Comparison of ENCODE assay signal across 21 cellular contexts in the genomic region with DNA sequence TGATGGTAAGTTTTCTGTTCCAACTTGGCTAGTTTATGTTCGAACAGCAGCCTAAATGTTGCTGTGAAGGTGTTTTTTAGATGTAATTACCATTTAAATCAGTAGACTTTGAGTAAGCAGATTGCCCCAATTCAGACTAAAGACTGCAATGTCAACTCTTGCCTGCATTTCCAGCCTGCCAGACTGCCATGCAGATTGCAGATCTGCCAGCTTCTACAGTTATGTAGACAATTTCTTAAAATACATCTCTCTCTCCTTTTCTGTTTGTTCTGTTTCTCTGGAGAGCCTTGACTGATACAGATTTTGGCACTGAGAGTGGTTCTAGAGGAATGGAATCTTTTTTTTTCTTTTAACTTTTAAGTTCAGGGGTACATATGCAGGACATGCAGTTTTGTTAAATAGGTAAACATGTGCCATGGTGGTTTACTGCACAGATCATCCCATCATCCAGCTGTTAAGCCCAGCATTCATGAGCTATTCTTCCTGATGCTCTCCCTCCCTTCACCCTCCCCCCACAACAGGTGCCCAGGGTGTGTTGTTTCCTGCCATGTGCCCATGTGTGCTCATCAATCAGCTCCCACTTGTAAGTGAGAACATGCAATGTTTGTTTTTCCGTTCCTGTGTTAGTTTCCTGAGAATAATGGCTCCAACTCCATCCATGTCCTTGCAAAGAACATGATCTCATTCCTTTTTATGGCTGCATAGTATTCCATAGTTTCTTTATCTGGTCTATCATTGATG.
"Had no signal": no experiment of that assay in that cellular context is flagged by ENCODE, and none has a peak within 500 bp of the region (broad histone marks: within the 10 kb centered on the region; RNA-seq: fewer than 3 reads in every experiment).

No MANE protein-coding gene starts in this region.

- H3K9me3 ChIP-seq: colonic mucosa, gastrocnemius medialis, psoas muscle, sigmoid colon, spleen, testis, tibial artery, upper lobe of left lung had no signal

- H3K4me3 ChIP-seq: colonic mucosa, gastrocnemius medialis, lung, psoas muscle, sigmoid colon, skin epidermis, spleen, testis, tibial artery, upper lobe of left lung had no signal

- DNase-seq: colonic mucosa; effector CD8-positive, alpha-beta T cell; endodermal cell; foreskin fibroblast; gastrocnemius medialis; head of caudate nucleus; kidney; naive B cell; psoas muscle; right cardiac atrium; sigmoid colon; spleen; stimulated activated CD4-positive, alpha-beta T cell treated with anti-CD3 and anti-CD28 coated beads, Interleukin-4, amount 100 ng/mL, for 4 hours; stimulated activated naive CD8-positive, alpha-beta T cell treated with anti-CD3 and anti-CD28 coated beads, Interleukin-15, Interleukin-2, amounts not matched to agents 100 U/mL and 50 U/mL, for 24 hours; substantia nigra; testis; tibial artery; upper lobe of left lung had no signal

- H3K4me1 ChIP-seq: colonic mucosa, gastrocnemius medialis, psoas muscle, testis, tibial artery, upper lobe of left lung had no signal

- H3K27ac ChIP-seq: colonic mucosa, epithelial cell of prostate, gastrocnemius medialis, psoas muscle, sigmoid colon, skin epidermis, spleen, testis, tibial artery, upper lobe of left lung had no signal

- H3K27me3 ChIP-seq: colonic mucosa, gastrocnemius medialis, sigmoid colon, spleen, testis, tibial artery, upper lobe of left lung had no signal

- H3K36me3 ChIP-seq: colonic mucosa, gastrocnemius medialis, sigmoid colon, spleen, tibial artery, upper lobe of left lung had no signal
